Comparison of ENCODE assay signal across 14 cellular contexts in the genomic region with DNA sequence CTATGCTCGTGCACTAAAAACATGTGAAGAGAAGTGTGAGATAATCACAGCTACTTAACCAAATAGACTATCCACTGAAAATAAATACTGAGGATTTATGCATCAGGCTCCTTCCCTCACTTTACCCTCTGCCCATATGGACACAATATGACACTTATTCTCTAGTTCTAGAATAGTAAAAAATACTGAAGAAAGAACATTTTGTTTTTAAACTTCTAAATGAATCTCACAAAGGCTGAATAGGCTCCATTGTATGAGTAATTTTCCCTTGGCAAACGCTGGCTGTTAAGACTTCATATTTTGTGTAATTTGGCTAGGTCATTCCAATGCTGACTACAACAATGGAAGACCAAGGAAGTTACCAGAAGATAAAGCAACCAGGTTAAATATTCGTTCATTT. TPM values are rescaled to one million over a fixed set of nuclear protein-coding genes. Genes with fewer than 3 reads are reported as not detected.
DNase-seq lines count a peak whose midpoint lies in the region; ATAC-seq and TF ChIP-seq lines count a peak whose summit lies in the region.
"Had no signal": no experiment of that assay in that cellular context is flagged by ENCODE, and none has a peak within 500 bp of the region (broad histone marks: within the 10 kb centered on the region; RNA-seq: fewer than 3 reads in every experiment).

No MANE protein-coding gene starts in this region.

- H4K8ac ChIP-seq in neuronal stem cell (ENCODE audit: low read depth, low read length), result no peak overlapping the region

- peaks cover 59% of the 10 kb centered on the region for H3K36me3 Mint-ChIP-seq in HFFc6 (ENCODE audit: low read depth)
- H3K36me3 Mint-ChIP-seq in MCF 10A (ENCODE audit: insufficient read depth, unreplicated experiment), result peaks cover 66% of the 10 kb centered on the region
- H3K36me3 Mint-ChIP-seq in nephron progenitor cell (ENCODE audit: low read depth), result peaks cover 23% of the 10 kb centered on the region

- H3K9me3 Mint-ChIP-seq in HFFc6 (no peaks in the 10 kb centered on the region), MCF 10A (ENCODE audit: unreplicated experiment) (no peaks in the 10 kb centered on the region), nephron progenitor cell (no peaks in the 10 kb centered on the region)
- H3K9me3 Mint-ChIP-seq: CD8-positive, alpha-beta memory T cell; memory B cell had no signal

- H3K4me3 Mint-ChIP-seq in HFFc6 (peak overlapping the region; percentile 69), MCF 10A (ENCODE audit: unreplicated experiment) (peak overlapping the region; percentile 35), nephron progenitor cell (no peak overlapping the region)
- H3K4me3 Mint-ChIP-seq: CD8-positive, alpha-beta memory T cell; memory B cell had no signal

- intact Hi-C loops in MCF 10A (cut with micrococcal nuclease), result loop anchor here (5.0 kb wide), 1 partner anchor 205 kb away; a partner anchor contains a TSS

- no peak overlapping the region for H2BK5ac ChIP-seq in neuronal stem cell (ENCODE audit: low read length)

- H3K9ac ChIP-seq in neuronal stem cell (ENCODE audit: low read depth, low read length, poor library complexity), result no peak overlapping the region

- POLR2A ChIA-PET in MCF 10A (lab: Yijun Ruan, JAX), result interaction anchor here (0.8 to 12.1 kb wide), 6 partner anchors 9 to 215 kb away, joined by 3 to 239 read pairs (median 30); a partner anchor contains a TSS

- no peak overlapping the region for H3K18ac ChIP-seq in neuronal stem cell (ENCODE audit: low read length)

- H3K4me1 Mint-ChIP-seq in HFFc6 (ENCODE audit: low read depth) (peaks cover 54% of the 10 kb centered on the region), MCF 10A (ENCODE audit: insufficient read depth, unreplicated experiment) (peaks cover 52% of the 10 kb centered on the region), nephron progenitor cell (no peaks in the 10 kb centered on the region)

- peaks cover 3% of the 10 kb centered on the region for H3K79me1 ChIP-seq in neuronal stem cell (ENCODE audit: low read depth, low read length)

- H3K14ac ChIP-seq in neuronal stem cell (ENCODE audit: low read length), result no peak overlapping the region

- H2AFZ ChIP-seq in neuronal stem cell (ENCODE audit: low read length), result no peak overlapping the region

- H3K9me3 ChIP-seq in neuronal stem cell (replicated peaks in 1 of 2; ENCODE audit: control insufficient read depth in 2 of 2, insufficient read depth in 1 of 2, low read depth in 1 of 2, low read length in 2 of 2), result no peaks in the 10 kb centered on the region

- TF ChIP-seq CTCF in HFFc6 (IDR thresholded peaks at IDR 0.05) (no peak), MCF 10A (IDR thresholded peaks at IDR 0.05; ENCODE audit: unreplicated experiment) (no peak), nephron progenitor cell (IDR thresholded peaks at IDR 0.05) (no peak)

- H3K27me3 ChIP-seq in neuronal stem cell (ENCODE audit: control insufficient read depth in 3 of 3, insufficient read depth in 3 of 3, low read depth in 1 of 3, low read length in 3 of 3), result no peaks in the 10 kb centered on the region

- no peak overlapping the region for H3K27ac ChIP-seq in neuronal stem cell (replicated peaks; ENCODE audit: low read length)

- H3K27ac Mint-ChIP-seq in HFFc6 (peak overlapping the region; percentile 88), MCF 10A (ENCODE audit: low read depth, unreplicated experiment) (peak overlapping the region; percentile 96), nephron progenitor cell (no peak overlapping the region)
- H3K27ac Mint-ChIP-seq: memory B cell had no signal

- H3K4ac ChIP-seq in neuronal stem cell (ENCODE audit: low read length), result no peak overlapping the region

- H2AK5ac ChIP-seq in neuronal stem cell (ENCODE audit: low read depth, low read length), result no peak overlapping the region

- BruUV-seq in MCF 10A (replicated peaks; lab: Mats Ljungman, UMichigan), result no TSS peak

- no peak overlapping the region for H2BK120ac ChIP-seq in neuronal stem cell (ENCODE audit: low read depth, low read length)

- no peak for ATAC-seq in esophagus mucosa

- no CpG with 5 or more reads among the region's 3 CpGs for WGBS in neuronal stem cell (ENCODE audit: extremely low coverage in 2 of 2, insufficient read length in 2 of 2, insufficient replicate concordance in 1 of 2), 2 donors

- CTCF ChIA-PET in MCF 10A (lab: Yijun Ruan, JAX), result interaction anchor here (1.2 to 2.1 kb wide), 2 partner anchors 10 to 68 kb away, joined by 3 to 12 read pairs; a partner anchor contains a TSS

- H3K4me2 ChIP-seq in neuronal stem cell (ENCODE audit: insufficient read depth, low read length, poor library complexity, severe bottlenecking), result no peak overlapping the region

- no peak overlapping the region for H2BK15ac ChIP-seq in neuronal stem cell (ENCODE audit: low read length)

- no peak overlapping the region for H3K4me3 ChIP-seq in neuronal stem cell (ENCODE audit: low read length in 2 of 2)

- H3K27me3 Mint-ChIP-seq in HFFc6 (ENCODE audit: insufficient read depth) (no peaks in the 10 kb centered on the region), MCF 10A (ENCODE audit: insufficient read depth, unreplicated experiment) (no peaks in the 10 kb centered on the region), nephron progenitor cell (ENCODE audit: low read depth, poor library complexity) (no peaks in the 10 kb centered on the region)
- H3K27me3 Mint-ChIP-seq: CD8-positive, alpha-beta memory T cell; memory B cell had no signal

- no peak overlapping the region for H2BK12ac ChIP-seq in neuronal stem cell (ENCODE audit: low read length)

- peak; percentile 13 for DNase-seq in HFFc6
- DNase-seq in MCF 10A (ENCODE audit: unreplicated experiment), result peak; percentile 37
- peak; percentile 31 for DNase-seq in globus pallidus (ENCODE audit: low spot score)
- DNase-seq in stromal cell of bone marrow (ENCODE audit: low read depth), result peak; percentile 54
- DNase-seq in AG08396 (ENCODE audit: low spot score), result no peak
- DNase-seq in neuronal stem cell (ENCODE audit: low spot score), result no peak
- DNase-seq in nephron progenitor cell, result no peak
- DNase-seq: CD8-positive, alpha-beta memory T cell; head of caudate nucleus; KBM-7; NCI-H2029 treated with DMSO at 0.1 percent for 48 hours; T-helper 9 cell had no signal

- H3K4me1 ChIP-seq in neuronal stem cell (ENCODE audit: control insufficient read depth in 2 of 2, insufficient read depth in 1 of 2, low read depth in 1 of 2, low read length in 2 of 2), result peaks cover 0 to 8% of the 10 kb centered on the region in 2 donors

- H4K91ac ChIP-seq in neuronal stem cell (ENCODE audit: low read depth, low read length, poor library complexity), result no peak overlapping the region

- H3K36me3 ChIP-seq in neuronal stem cell (replicated peaks in 1 of 2; ENCODE audit: control insufficient read depth in 2 of 2, insufficient read depth in 2 of 2, low read length in 2 of 2), result peaks cover 10 to 70% of the 10 kb centered on the region in 2 donors

- no peak overlapping the region for H3K23ac ChIP-seq in neuronal stem cell (ENCODE audit: low read depth, low read length, poor library complexity)

RNA-seq across cellular contexts. Expression of a gene that starts 9.9 kb away (rescaled TPM):
- total RNA-seq in HFFc6 (2021; fragmentation: NEBNext Ultra II Directional; extraction: Animal tissue kit (Norgen Biotek cat#: 25700)), result 10 to 100 TPM; 31.4 to 41.5 (median 34.4) TPM
- total RNA-seq in MCF 10A (2022) (23.6 and 31.8 TPM in 2 replicates), esophagus mucosa (12.3 TPM)
- 5.0 TPM for polyA plus RNA-seq in neuronal stem cell (2013, experiment 1 of 2)
- polyA plus RNA-seq in neuronal stem cell (2013, experiment 2 of 2), result 5.1 TPM

RNA-seq across cellular contexts. Expression of a gene that starts 10.4 kb away (rescaled TPM):
- 10 to 100 TPM; 45.3 to 58.1 (median 52.7) TPM for total RNA-seq in HFFc6 (2021; fragmentation: NEBNext Ultra II Directional; extraction: Animal tissue kit (Norgen Biotek cat#: 25700))
- total RNA-seq in MCF 10A (2022), result 60.9 and 83.4 TPM in 2 replicates
- 33.9 TPM for total RNA-seq in esophagus mucosa
- polyA plus RNA-seq in neuronal stem cell (2013, experiment 1 of 2), result 13.7 TPM
- 13.2 TPM for polyA plus RNA-seq in neuronal stem cell (2013, experiment 2 of 2)

RNA-seq across cellular contexts. Expression of a gene that starts 45.9 kb away (rescaled TPM):
- total RNA-seq in HFFc6 (2021; fragmentation: NEBNext Ultra II Directional; extraction: Animal tissue kit (Norgen Biotek cat#: 25700)), result under 1 TPM in 2 of 6 experiments, not detected in 4; 0.50 to 0.55 TPM
- total RNA-seq in MCF 10A (2022) (45.5 and 55.7 TPM in 2 replicates), esophagus mucosa (56.2 TPM)
- polyA plus RNA-seq in neuronal stem cell (2013, experiment 1 of 2), result not detected
- polyA plus RNA-seq in neuronal stem cell (2013, experiment 2 of 2), result not detected
- total RNA-seq: CD8-positive, alpha-beta memory T cell had no signal
- polyA plus RNA-seq: CD8-positive, alpha-beta memory T cell had no signal

Comparison
In these comparisons a context has a peak if more than half of its experiments do, and no peak if none do; other contexts are left out.
1. DNase-seq: peak in HFFc6 (single experiment), MCF 10A (single experiment), globus pallidus (single experiment) and stromal cell of bone marrow (single experiment); none in AG08396 (single experiment), neuronal stem cell (single experiment) and nephron progenitor cell (single experiment).
2. RNA of a gene that starts 45.9 kb away (total RNA-seq): 56.2 TPM in esophagus mucosa (single experiment) and 45.5 to 55.7 TPM in MCF 10A; 0.50 to 0.55 TPM in HFFc6; every median in the first group is over 10 times any median in the second.